Comparison of ENCODE assay signal across 20 cellular contexts in genomic region chr11:125777309-125777708, GRCh38. TPM values are rescaled to one million over a fixed set of nuclear protein-coding genes. Genes with fewer than 3 reads are reported as not detected.
DNase-seq lines count a peak whose midpoint lies in the region; ATAC-seq and TF ChIP-seq lines count a peak whose summit lies in the region.
"Had no signal": no experiment of that assay in that cellular context is flagged by ENCODE, and none has a peak within 500 bp of the region (broad histone marks: within the 10 kb centered on the region; RNA-seq: fewer than 3 reads in every experiment).

No MANE protein-coding gene starts in this region.

- no peak overlapping the region for H3K27ac ChIP-seq in ascending aorta
- H3K27ac ChIP-seq in effector memory CD4-positive, alpha-beta T cell (ENCODE audit: insufficient read depth, low read length, poor library complexity, severe bottlenecking) = no peak overlapping the region
- H3K27ac ChIP-seq: dorsolateral prefrontal cortex, esophagus squamous epithelium had no signal

- H3K27ac Mint-ChIP-seq in HFFc6 = no peak overlapping the region
- no peak overlapping the region for H3K27ac Mint-ChIP-seq in T-helper 17 cell
- H3K27ac Mint-ChIP-seq: activated CD4-positive, alpha-beta memory T cell treated with anti-CD3 and anti-CD28 coated beads, Interleukin-2, amount 10 ng/mL, durations not matched to agents 7 days and 5 days; activated naive CD8-positive, alpha-beta T cell; mesothelial cell of epicardium; stimulated activated effector memory CD8-positive, alpha-beta T cell treated with anti-CD3 and anti-CD28 coated beads, Interleukin-12 subunit alpha, Interleukin-12 subunit beta, amount 100 ng/mL, for 72 hours had no signal

- ATAC-seq in T-helper 17 cell = peak; percentile 46
- no peak for ATAC-seq in GM19455 (IDR thresholded peaks at IDR 0.05; ENCODE audit: unreplicated experiment)
- ATAC-seq: HCT116; stimulated activated effector memory CD8-positive, alpha-beta T cell treated with anti-CD3 and anti-CD28 coated beads, Interleukin-12 subunit alpha, Interleukin-12 subunit beta, amount 100 ng/mL, for 72 hours had no signal

- H3K27me3 ChIP-seq in ascending aorta = no peaks in the 10 kb centered on the region
- H3K27me3 ChIP-seq in effector memory CD4-positive, alpha-beta T cell (replicated peaks; ENCODE audit: control insufficient read depth, insufficient read depth, low read length, poor library complexity, severe bottlenecking) = no peaks in the 10 kb centered on the region
- H3K27me3 ChIP-seq: dorsolateral prefrontal cortex, esophagus squamous epithelium had no signal

- no peak for TF ChIP-seq CTCF in HFFc6 (IDR thresholded peaks at IDR 0.05)
- no peak for TF ChIP-seq CTCF in ascending aorta (IDR thresholded peaks at IDR 0.05)

- H3K27me3 Mint-ChIP-seq in HFFc6 (ENCODE audit: insufficient read depth) (peaks cover 1% of the 10 kb centered on the region; the same call in 1 of the 2 replicates), T-helper 17 cell (no peaks in the 10 kb centered on the region)

- DNase-seq in EH (ENCODE audit: low read depth) (peak; percentile 64), HFFc6 (peak; percentile 14), T-helper 17 cell (no peak), glomerular endothelial cell (ENCODE audit: extremely low read depth, low read depth, low spot score) (peak; percentile 45), ascending aorta (ENCODE audit: low spot score in 2 of 2) (no peak)
- DNase-seq in effector memory CD4-positive, alpha-beta T cell = no peak
- DNase-seq: activated CD4-positive, alpha-beta memory T cell treated with anti-CD3 and anti-CD28 coated beads, Interleukin-2, amount 10 ng/mL, durations not matched to agents 7 days and 5 days; activated T-cell treated with anti-CD3 and anti-CD28 coated beads, Interleukin-2, amount 50 U/mL, for 48 hours; BE2C; dorsolateral prefrontal cortex; esophagus squamous epithelium; hypothalamus; NCI-H2081 treated with DMSO at 0.1 percent for 48 hours; NCI-H510A treated with DMSO at 0.1 percent for 48 hours had no signal

- H3K4me3 Mint-ChIP-seq in HFFc6 (no peak overlapping the region), T-helper 17 cell (no peak overlapping the region)
- H3K4me3 Mint-ChIP-seq: activated CD4-positive, alpha-beta memory T cell treated with anti-CD3 and anti-CD28 coated beads, Interleukin-2, amount 10 ng/mL, durations not matched to agents 7 days and 5 days; activated naive CD8-positive, alpha-beta T cell; mesothelial cell of epicardium; stimulated activated effector memory CD8-positive, alpha-beta T cell treated with anti-CD3 and anti-CD28 coated beads, Interleukin-12 subunit alpha, Interleukin-12 subunit beta, amount 100 ng/mL, for 72 hours had no signal

- H3K9me3 ChIP-seq in T-helper 17 cell (ENCODE audit: control insufficient read depth, low read length, poor library complexity, severe bottlenecking) = no peaks in the 10 kb centered on the region
- H3K9me3 ChIP-seq in ascending aorta = no peaks in the 10 kb centered on the region
- no peaks in the 10 kb centered on the region for H3K9me3 ChIP-seq in effector memory CD4-positive, alpha-beta T cell (ENCODE audit: control insufficient read depth, low read length)
- H3K9me3 ChIP-seq: BE2C, esophagus squamous epithelium had no signal

- peaks cover 9% of the 10 kb centered on the region for H3K9me3 Mint-ChIP-seq in HFFc6
- H3K9me3 Mint-ChIP-seq: activated CD4-positive, alpha-beta memory T cell treated with anti-CD3 and anti-CD28 coated beads, Interleukin-2, amount 10 ng/mL, durations not matched to agents 7 days and 5 days; stimulated activated effector memory CD8-positive, alpha-beta T cell treated with anti-CD3 and anti-CD28 coated beads, Interleukin-12 subunit alpha, Interleukin-12 subunit beta, amount 100 ng/mL, for 72 hours had no signal

- peaks cover 25% of the 10 kb centered on the region; the same call in 1 of the 2 replicates for H3K4me1 Mint-ChIP-seq in HFFc6 (ENCODE audit: low read depth)
- H3K4me1 Mint-ChIP-seq in T-helper 17 cell = peaks cover 11% of the 10 kb centered on the region
- H3K4me1 Mint-ChIP-seq: activated CD4-positive, alpha-beta memory T cell treated with anti-CD3 and anti-CD28 coated beads, Interleukin-2, amount 10 ng/mL, durations not matched to agents 7 days and 5 days; stimulated activated effector memory CD8-positive, alpha-beta T cell treated with anti-CD3 and anti-CD28 coated beads, Interleukin-12 subunit alpha, Interleukin-12 subunit beta, amount 100 ng/mL, for 72 hours had no signal

- intact Hi-C loops in ascending aorta (cut with DNase I) = no loop called here

- H3K36me3 Mint-ChIP-seq in HFFc6 (ENCODE audit: low read depth) (no peaks in the 10 kb centered on the region), T-helper 17 cell (ENCODE audit: low read depth) (peaks cover 4% of the 10 kb centered on the region)
- H3K36me3 Mint-ChIP-seq: activated naive CD8-positive, alpha-beta T cell; mesothelial cell of epicardium; stimulated activated effector memory CD8-positive, alpha-beta T cell treated with anti-CD3 and anti-CD28 coated beads, Interleukin-12 subunit alpha, Interleukin-12 subunit beta, amount 100 ng/mL, for 72 hours had no signal

- H3K4me1 ChIP-seq in ascending aorta = peaks cover 0 to 3% of the 10 kb centered on the region in 2 donors
- H3K4me1 ChIP-seq in effector memory CD4-positive, alpha-beta T cell (ENCODE audit: control insufficient read depth, insufficient read depth, low read length, poor library complexity, severe bottlenecking) = no peaks in the 10 kb centered on the region
- H3K4me1 ChIP-seq: BE2C, esophagus squamous epithelium had no signal

- no peaks in the 10 kb centered on the region for H3K36me3 ChIP-seq in ascending aorta
- H3K36me3 ChIP-seq in effector memory CD4-positive, alpha-beta T cell (ENCODE audit: control insufficient read depth, insufficient read depth, low read length) = no peaks in the 10 kb centered on the region
- H3K36me3 ChIP-seq: BE2C, esophagus squamous epithelium had no signal

- H3K4me3 ChIP-seq in ascending aorta = no peak overlapping the region
- no peak overlapping the region for H3K4me3 ChIP-seq in effector memory CD4-positive, alpha-beta T cell (ENCODE audit: insufficient read depth, low read depth, low read length, poor library complexity, severe bottlenecking)
- H3K4me3 ChIP-seq: dorsolateral prefrontal cortex, esophagus squamous epithelium had no signal

RNA-seq across cellular contexts. Expression of gene PATE2, which starts 1.3 kb away (rescaled TPM):
- under 1 TPM in 1 of 6 experiments, not detected in 5; 0.11 TPM for total RNA-seq in HFFc6 (2021; fragmentation: NEBNext Ultra II Directional; extraction: Animal tissue kit (Norgen Biotek cat#: 25700))
- not detected for total RNA-seq in T-helper 17 cell
- 0.93 TPM in 1 of 2 replicates, not detected in the other for total RNA-seq in glomerular endothelial cell
- not detected for total RNA-seq in ascending aorta
- total RNA-seq: activated CD4-positive, alpha-beta memory T cell treated with anti-CD3 and anti-CD28 coated beads, Interleukin-2, amount 10 ng/mL, durations not matched to agents 7 days and 5 days; kidney epithelial cell had no signal

RNA-seq across cellular contexts. Expression of gene PATE3, which starts 10.6 kb away (rescaled TPM):
- total RNA-seq in HFFc6 (2021; fragmentation: NEBNext Ultra II Directional; extraction: Animal tissue kit (Norgen Biotek cat#: 25700)) = not detected
- total RNA-seq in T-helper 17 cell = not detected
- not detected in 2 replicates for total RNA-seq in glomerular endothelial cell
- total RNA-seq in ascending aorta = not detected
- total RNA-seq: activated CD4-positive, alpha-beta memory T cell treated with anti-CD3 and anti-CD28 coated beads, Interleukin-2, amount 10 ng/mL, durations not matched to agents 7 days and 5 days; dorsolateral prefrontal cortex; esophagus squamous epithelium; kidney epithelial cell; mesothelial cell of epicardium had no signal

RNA-seq across cellular contexts. Expression of gene PATE1, which starts 31.2 kb away (rescaled TPM):
- total RNA-seq in HFFc6 (2021; fragmentation: NEBNext Ultra II Directional; extraction: Animal tissue kit (Norgen Biotek cat#: 25700)) = not detected
- total RNA-seq in T-helper 17 cell (not detected), glomerular endothelial cell (not detected in 2 replicates), ascending aorta (not detected)
- total RNA-seq: activated CD4-positive, alpha-beta memory T cell treated with anti-CD3 and anti-CD28 coated beads, Interleukin-2, amount 10 ng/mL, durations not matched to agents 7 days and 5 days; dorsolateral prefrontal cortex; esophagus squamous epithelium; kidney epithelial cell; mesothelial cell of epicardium had no signal

RNA-seq across cellular contexts. Expression of gene PATE4, which starts 55.8 kb away (rescaled TPM):
- not detected for total RNA-seq in HFFc6 (2021; fragmentation: NEBNext Ultra II Directional; extraction: Animal tissue kit (Norgen Biotek cat#: 25700))
- total RNA-seq in T-helper 17 cell = not detected
- not detected in 2 replicates for total RNA-seq in glomerular endothelial cell
- total RNA-seq in ascending aorta = not detected
- total RNA-seq: activated CD4-positive, alpha-beta memory T cell treated with anti-CD3 and anti-CD28 coated beads, Interleukin-2, amount 10 ng/mL, durations not matched to agents 7 days and 5 days; dorsolateral prefrontal cortex; esophagus squamous epithelium; kidney epithelial cell; mesothelial cell of epicardium had no signal

Comparison
In these comparisons a context has a peak if more than half of its experiments do, and no peak if none do; other contexts are left out.
1. DNase-seq: peak in EH (single experiment), HFFc6 (single experiment) and glomerular endothelial cell (single experiment); none in T-helper 17 cell (0 of 3), ascending aorta (0 of 2) and effector memory CD4-positive, alpha-beta T cell (0 of 3).